30 cellular contexts compared by ENCODE assay signal in genomic region chr5:89095341-89095740, GRCh38.
"Had no signal": no experiment of that assay in that cellular context is flagged by ENCODE, and none has a peak within 500 bp of the region (broad histone marks: within the 10 kb centered on the region; RNA-seq: fewer than 3 reads in every experiment).

No MANE protein-coding gene starts in this region.

- ATAC-seq: activated CD8-positive, alpha-beta T cell treated with anti-CD3 and anti-CD28 coated beads for 36 hours; activated T-cell treated with anti-CD3 and anti-CD28 coated beads, Interleukin-2, amount 50 U/mL, for 72 hours; activated T-helper 17 cell treated with anti-CD3 and anti-CD28 coated beads, Interleukin-2, amount 50 U/mL, for 72 hours; body of pancreas had no signal

- H3K9me3 ChIP-seq: body of pancreas, breast epithelium, MG63 had no signal

- FAIRE-seq: astrocyte had no signal

- H3K4me2 ChIP-seq: PC-9 had no signal

- H3K27ac ChIP-seq: body of pancreas, breast epithelium, PC-9, WERI-Rb-1 had no signal

- H3K36me3 ChIP-seq: breast epithelium, MG63, WERI-Rb-1 had no signal

- H3K4me3 ChIP-seq: body of pancreas, breast epithelium, MG63, PC-9 had no signal

- DNase-seq: activated CD4-positive, alpha-beta T cell treated with anti-CD3 and anti-CD28 coated beads, Interleukin-2, amount 10 ng/mL, durations not matched to agents 24 days and 14 days; activated CD4-positive, alpha-beta T cell treated with anti-CD3 and anti-CD28 coated beads, Interleukin-2, amount 50 U/mL, for 4 hours; activated CD4-positive, CD25-positive, alpha-beta regulatory T cell; activated CD8-positive, alpha-beta T cell treated with anti-CD3 and anti-CD28 coated beads for 36 hours; activated effector memory CD4-positive, alpha-beta T cell treated with anti-CD3 and anti-CD28 coated beads, Interleukin-2, amount 50 U/mL, for 16 hours; activated naive CD4-positive, alpha-beta T cell; activated naive CD4-positive, alpha-beta T cell treated with anti-CD3 and anti-CD28 coated beads, Interleukin-2, amount 50 U/mL, for 16 hours; activated naive CD8-positive, alpha-beta T cell treated with anti-CD3 and anti-CD28 coated beads for 36 hours; activated T-cell treated with anti-CD3 and anti-CD28 coated beads, Interleukin-2, amount 50 U/mL, for 1 hour; activated T-cell treated with anti-CD3 and anti-CD28 coated beads, Interleukin-2, amount 50 U/mL, for 72 hours; body of pancreas; Kasumi-1; KBM-7; MG63; MV-4-11; NCI-H1092; NCI-H1436 treated with DMSO at 0.1 percent for 48 hours; NCI-H1694 treated with DMSO at 0.1 percent for 48 hours; NCI-H2029; NCI-H345; NCI-H524 treated with DMSO at 0.1 percent for 48 hours; NK-92 treated with Interleukin-12 subunit alpha and Interleukin-12 subunit beta, amount 100 ng/mL, for 24 hours; PC-9; Right ventricle myocardium superior; SW 1271; T1000; WERI-Rb-1 had no signal

- H3K27me3 ChIP-seq: body of pancreas, breast epithelium, MG63 had no signal

- H3K4me1 ChIP-seq: body of pancreas, breast epithelium had no signal

- H2AFZ ChIP-seq: PC-9 had no signal
